1 cellular context compared by ENCODE assay signal in the genomic region with DNA sequence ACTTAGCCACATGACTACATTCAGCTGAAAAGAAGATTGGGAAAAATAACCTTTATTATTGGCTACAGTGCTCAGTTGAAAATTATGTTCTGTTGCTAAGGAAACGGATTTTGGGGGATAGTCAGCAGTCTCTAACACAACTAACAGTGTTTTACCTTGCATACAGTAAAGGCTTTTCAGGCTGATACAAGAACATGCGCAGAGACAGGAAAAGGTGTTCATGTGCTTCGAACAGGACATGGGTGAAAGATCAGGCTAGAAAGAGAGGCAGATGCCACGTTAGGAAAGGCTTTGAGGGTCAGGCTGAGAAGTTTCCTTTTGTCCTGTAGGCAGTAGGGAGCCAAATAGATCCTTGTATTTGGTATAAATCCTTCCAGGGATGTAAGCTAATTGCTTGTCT.
TF ChIP-seq lines count a peak whose summit lies in the region.

No MANE protein-coding gene starts in this region.

TF ChIP-seq in WTC11, 78 proteins besides CTCF, POLR2A, EP300 and RAD21:
- TF ChIP-seq NR2C2 (CRISPR knock-in tag; IDR thresholded peaks at IDR 0.05) (no peak), FOXK1 (CRISPR knock-in tag; IDR thresholded peaks at IDR 0.05) (no peak), GRHL2 (CRISPR knock-in tag; IDR thresholded peaks at IDR 0.05; ENCODE audit: insufficient replicate concordance, severe bottlenecking) (no peak), TP53 (CRISPR knock-in tag; IDR thresholded peaks at IDR 0.05) (no peak), ZNF121 (CRISPR knock-in tag; IDR thresholded peaks at IDR 0.05) (no peak), CBFB (CRISPR knock-in tag; IDR thresholded peaks at IDR 0.05; ENCODE audit: low read depth) (no peak), JUN (CRISPR knock-in tag; IDR thresholded peaks at IDR 0.05) (no peak), ETV6 (CRISPR knock-in tag; IDR thresholded peaks at IDR 0.05) (no peak), TEAD1 (CRISPR knock-in tag; IDR thresholded peaks at IDR 0.05) (no peak)
- TF ChIP-seq, protein P1, sequence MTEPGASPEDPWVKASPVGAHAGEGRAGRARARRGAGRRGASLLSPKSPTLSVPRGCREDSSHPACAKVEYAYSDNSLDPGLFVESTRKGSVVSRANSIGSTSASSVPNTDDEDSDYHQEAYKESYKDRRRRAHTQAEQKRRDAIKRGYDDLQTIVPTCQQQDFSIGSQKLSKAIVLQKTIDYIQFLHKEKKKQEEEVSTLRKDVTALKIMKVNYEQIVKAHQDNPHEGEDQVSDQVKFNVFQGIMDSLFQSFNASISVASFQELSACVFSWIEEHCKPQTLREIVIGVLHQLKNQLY (CRISPR knock-in tag; IDR thresholded peaks at IDR 0.05): no peak
- TF ChIP-seq, protein P2, sequence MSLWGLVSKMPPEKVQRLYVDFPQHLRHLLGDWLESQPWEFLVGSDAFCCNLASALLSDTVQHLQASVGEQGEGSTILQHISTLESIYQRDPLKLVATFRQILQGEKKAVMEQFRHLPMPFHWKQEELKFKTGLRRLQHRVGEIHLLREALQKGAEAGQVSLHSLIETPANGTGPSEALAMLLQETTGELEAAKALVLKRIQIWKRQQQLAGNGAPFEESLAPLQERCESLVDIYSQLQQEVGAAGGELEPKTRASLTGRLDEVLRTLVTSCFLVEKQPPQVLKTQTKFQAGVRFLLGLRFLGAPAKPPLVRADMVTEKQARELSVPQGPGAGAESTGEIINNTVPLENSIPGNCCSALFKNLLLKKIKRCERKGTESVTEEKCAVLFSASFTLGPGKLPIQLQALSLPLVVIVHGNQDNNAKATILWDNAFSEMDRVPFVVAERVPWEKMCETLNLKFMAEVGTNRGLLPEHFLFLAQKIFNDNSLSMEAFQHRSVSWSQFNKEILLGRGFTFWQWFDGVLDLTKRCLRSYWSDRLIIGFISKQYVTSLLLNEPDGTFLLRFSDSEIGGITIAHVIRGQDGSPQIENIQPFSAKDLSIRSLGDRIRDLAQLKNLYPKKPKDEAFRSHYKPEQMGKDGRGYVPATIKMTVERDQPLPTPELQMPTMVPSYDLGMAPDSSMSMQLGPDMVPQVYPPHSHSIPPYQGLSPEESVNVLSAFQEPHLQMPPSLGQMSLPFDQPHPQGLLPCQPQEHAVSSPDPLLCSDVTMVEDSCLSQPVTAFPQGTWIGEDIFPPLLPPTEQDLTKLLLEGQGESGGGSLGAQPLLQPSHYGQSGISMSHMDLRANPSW (CRISPR knock-in tag; conservative IDR thresholded peaks at IDR 0.05; ENCODE audit: low read depth): no peak
- TF ChIP-seq, protein P3, sequence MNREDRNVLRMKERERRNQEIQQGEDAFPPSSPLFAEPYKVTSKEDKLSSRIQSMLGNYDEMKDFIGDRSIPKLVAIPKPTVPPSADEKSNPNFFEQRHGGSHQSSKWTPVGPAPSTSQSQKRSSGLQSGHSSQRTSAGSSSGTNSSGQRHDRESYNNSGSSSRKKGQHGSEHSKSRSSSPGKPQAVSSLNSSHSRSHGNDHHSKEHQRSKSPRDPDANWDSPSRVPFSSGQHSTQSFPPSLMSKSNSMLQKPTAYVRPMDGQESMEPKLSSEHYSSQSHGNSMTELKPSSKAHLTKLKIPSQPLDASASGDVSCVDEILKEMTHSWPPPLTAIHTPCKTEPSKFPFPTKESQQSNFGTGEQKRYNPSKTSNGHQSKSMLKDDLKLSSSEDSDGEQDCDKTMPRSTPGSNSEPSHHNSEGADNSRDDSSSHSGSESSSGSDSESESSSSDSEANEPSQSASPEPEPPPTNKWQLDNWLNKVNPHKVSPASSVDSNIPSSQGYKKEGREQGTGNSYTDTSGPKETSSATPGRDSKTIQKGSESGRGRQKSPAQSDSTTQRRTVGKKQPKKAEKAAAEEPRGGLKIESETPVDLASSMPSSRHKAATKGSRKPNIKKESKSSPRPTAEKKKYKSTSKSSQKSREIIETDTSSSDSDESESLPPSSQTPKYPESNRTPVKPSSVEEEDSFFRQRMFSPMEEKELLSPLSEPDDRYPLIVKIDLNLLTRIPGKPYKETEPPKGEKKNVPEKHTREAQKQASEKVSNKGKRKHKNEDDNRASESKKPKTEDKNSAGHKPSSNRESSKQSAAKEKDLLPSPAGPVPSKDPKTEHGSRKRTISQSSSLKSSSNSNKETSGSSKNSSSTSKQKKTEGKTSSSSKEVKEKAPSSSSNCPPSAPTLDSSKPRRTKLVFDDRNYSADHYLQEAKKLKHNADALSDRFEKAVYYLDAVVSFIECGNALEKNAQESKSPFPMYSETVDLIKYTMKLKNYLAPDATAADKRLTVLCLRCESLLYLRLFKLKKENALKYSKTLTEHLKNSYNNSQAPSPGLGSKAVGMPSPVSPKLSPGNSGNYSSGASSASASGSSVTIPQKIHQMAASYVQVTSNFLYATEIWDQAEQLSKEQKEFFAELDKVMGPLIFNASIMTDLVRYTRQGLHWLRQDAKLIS (CRISPR knock-in tag; IDR thresholded peaks at IDR 0.05; ENCODE audit: borderline replicate concordance): no peak
- TF ChIP-seq, protein P4, sequence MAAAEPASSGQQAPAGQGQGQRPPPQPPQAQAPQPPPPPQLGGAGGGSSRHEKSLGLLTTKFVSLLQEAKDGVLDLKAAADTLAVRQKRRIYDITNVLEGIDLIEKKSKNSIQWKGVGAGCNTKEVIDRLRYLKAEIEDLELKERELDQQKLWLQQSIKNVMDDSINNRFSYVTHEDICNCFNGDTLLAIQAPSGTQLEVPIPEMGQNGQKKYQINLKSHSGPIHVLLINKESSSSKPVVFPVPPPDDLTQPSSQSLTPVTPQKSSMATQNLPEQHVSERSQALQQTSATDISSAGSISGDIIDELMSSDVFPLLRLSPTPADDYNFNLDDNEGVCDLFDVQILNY (CRISPR knock-in tag; IDR thresholded peaks at IDR 0.05): no peak
- TF ChIP-seq, protein P5, sequence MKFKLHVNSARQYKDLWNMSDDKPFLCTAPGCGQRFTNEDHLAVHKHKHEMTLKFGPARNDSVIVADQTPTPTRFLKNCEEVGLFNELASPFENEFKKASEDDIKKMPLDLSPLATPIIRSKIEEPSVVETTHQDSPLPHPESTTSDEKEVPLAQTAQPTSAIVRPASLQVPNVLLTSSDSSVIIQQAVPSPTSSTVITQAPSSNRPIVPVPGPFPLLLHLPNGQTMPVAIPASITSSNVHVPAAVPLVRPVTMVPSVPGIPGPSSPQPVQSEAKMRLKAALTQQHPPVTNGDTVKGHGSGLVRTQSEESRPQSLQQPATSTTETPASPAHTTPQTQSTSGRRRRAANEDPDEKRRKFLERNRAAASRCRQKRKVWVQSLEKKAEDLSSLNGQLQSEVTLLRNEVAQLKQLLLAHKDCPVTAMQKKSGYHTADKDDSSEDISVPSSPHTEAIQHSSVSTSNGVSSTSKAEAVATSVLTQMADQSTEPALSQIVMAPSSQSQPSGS (CRISPR knock-in tag; IDR thresholded peaks at IDR 0.05; ENCODE audit: borderline replicate concordance, low read depth): no peak
- TF ChIP-seq, protein P6, sequence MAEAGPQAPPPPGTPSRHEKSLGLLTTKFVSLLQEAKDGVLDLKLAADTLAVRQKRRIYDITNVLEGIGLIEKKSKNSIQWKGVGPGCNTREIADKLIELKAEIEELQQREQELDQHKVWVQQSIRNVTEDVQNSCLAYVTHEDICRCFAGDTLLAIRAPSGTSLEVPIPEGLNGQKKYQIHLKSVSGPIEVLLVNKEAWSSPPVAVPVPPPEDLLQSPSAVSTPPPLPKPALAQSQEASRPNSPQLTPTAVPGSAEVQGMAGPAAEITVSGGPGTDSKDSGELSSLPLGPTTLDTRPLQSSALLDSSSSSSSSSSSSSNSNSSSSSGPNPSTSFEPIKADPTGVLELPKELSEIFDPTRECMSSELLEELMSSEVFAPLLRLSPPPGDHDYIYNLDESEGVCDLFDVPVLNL (CRISPR knock-in tag; IDR thresholded peaks at IDR 0.05; ENCODE audit: borderline replicate concordance, low read depth): no peak
- TF ChIP-seq, protein P7, sequence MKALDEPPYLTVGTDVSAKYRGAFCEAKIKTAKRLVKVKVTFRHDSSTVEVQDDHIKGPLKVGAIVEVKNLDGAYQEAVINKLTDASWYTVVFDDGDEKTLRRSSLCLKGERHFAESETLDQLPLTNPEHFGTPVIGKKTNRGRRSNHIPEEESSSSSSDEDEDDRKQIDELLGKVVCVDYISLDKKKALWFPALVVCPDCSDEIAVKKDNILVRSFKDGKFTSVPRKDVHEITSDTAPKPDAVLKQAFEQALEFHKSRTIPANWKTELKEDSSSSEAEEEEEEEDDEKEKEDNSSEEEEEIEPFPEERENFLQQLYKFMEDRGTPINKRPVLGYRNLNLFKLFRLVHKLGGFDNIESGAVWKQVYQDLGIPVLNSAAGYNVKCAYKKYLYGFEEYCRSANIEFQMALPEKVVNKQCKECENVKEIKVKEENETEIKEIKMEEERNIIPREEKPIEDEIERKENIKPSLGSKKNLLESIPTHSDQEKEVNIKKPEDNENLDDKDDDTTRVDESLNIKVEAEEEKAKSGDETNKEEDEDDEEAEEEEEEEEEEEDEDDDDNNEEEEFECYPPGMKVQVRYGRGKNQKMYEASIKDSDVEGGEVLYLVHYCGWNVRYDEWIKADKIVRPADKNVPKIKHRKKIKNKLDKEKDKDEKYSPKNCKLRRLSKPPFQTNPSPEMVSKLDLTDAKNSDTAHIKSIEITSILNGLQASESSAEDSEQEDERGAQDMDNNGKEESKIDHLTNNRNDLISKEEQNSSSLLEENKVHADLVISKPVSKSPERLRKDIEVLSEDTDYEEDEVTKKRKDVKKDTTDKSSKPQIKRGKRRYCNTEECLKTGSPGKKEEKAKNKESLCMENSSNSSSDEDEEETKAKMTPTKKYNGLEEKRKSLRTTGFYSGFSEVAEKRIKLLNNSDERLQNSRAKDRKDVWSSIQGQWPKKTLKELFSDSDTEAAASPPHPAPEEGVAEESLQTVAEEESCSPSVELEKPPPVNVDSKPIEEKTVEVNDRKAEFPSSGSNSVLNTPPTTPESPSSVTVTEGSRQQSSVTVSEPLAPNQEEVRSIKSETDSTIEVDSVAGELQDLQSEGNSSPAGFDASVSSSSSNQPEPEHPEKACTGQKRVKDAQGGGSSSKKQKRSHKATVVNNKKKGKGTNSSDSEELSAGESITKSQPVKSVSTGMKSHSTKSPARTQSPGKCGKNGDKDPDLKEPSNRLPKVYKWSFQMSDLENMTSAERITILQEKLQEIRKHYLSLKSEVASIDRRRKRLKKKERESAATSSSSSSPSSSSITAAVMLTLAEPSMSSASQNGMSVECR (CRISPR knock-in tag; IDR thresholded peaks at IDR 0.05; ENCODE audit: borderline replicate concordance): no peak
